20 cellular contexts compared by ENCODE assay signal in genomic region chr15:95829062-95829461, GRCh38.
A peak's percentile ranks its signal among the peaks of the same experiment; 100 is the strongest.
DNase-seq lines count a peak whose midpoint lies in the region; ATAC-seq and TF ChIP-seq lines count a peak whose summit lies in the region.
"Had no signal": no experiment of that assay in that cellular context is flagged by ENCODE, and none has a peak within 500 bp of the region (broad histone marks: within the 10 kb centered on the region; RNA-seq: fewer than 3 reads in every experiment).

No MANE protein-coding gene starts in this region.

- no peak overlapping the region for H2AFZ ChIP-seq in mammary epithelial cell (ENCODE audit: low read depth, low read length)

- H3K4me1 ChIP-seq in mammary epithelial cell (ENCODE audit: insufficient read depth, low read length) = no peaks in the 10 kb centered on the region

- H4K20me1 ChIP-seq in mammary epithelial cell (ENCODE audit: insufficient read depth, low read length) = no peaks in the 10 kb centered on the region

- intact Hi-C loops in mammary epithelial cell (cut with micrococcal nuclease) = no loop called here

- H3K79me2 ChIP-seq in mammary epithelial cell (ENCODE audit: insufficient read depth, low read length) = no peaks in the 10 kb centered on the region

- CTCF ChIA-PET in mammary epithelial cell (lab: Charles Lee; ENCODE audit: low non-redundant PET) = no interaction called here

- H3K9me3 ChIP-seq in mammary epithelial cell (replicated peaks; ENCODE audit: insufficient read depth, low read length) = no peaks in the 10 kb centered on the region
- H3K9me3 ChIP-seq: SJCRH30 had no signal

- in situ Hi-C loops in mammary epithelial cell (cut with MboI; ENCODE audit: low sequenced_read_pairs in 2 of 2) = no loop called here

- no peaks in the 10 kb centered on the region for H3K36me3 ChIP-seq in mammary epithelial cell (ENCODE audit: insufficient read depth, low read length)
- H3K36me3 ChIP-seq: SJCRH30 had no signal

- no peak for TF ChIP-seq POLR2A in NB4 (IDR thresholded peaks at IDR 0.05; ENCODE audit: extremely low read depth, insufficient read length)

- dilution Hi-C loops in mammary epithelial cell (cut with HindIII; ENCODE audit: low sequenced_read_pairs) = no loop called here

- H3K4me2 ChIP-seq in mammary epithelial cell (ENCODE audit: insufficient read depth, low read depth, low read length) = no peak overlapping the region

- BruUV-seq in mammary epithelial cell (replicated peaks; lab: Mats Ljungman, UMichigan) = no TSS peak

- ATAC-seq in HG02678 (IDR thresholded peaks at IDR 0.05; ENCODE audit: unreplicated experiment) (no peak), esophagus mucosa (no peak)
- ATAC-seq: PC-3, T-helper 17 cell had no signal

- 86% methylated on average over 5 of the region's 5 CpGs for WGBS in mammary epithelial cell (ENCODE audit: low coverage, missing lambda C conversion rate)

- H3K27ac ChIP-seq in mammary epithelial cell (ENCODE audit: insufficient read depth, low read depth, low read length) = no peak overlapping the region
- H3K27ac ChIP-seq: SJCRH30 had no signal

- TF ChIP-seq CTCF in NB4 (IDR thresholded peaks at IDR 0.05; ENCODE audit: low read depth, low read length) (no peak), mammary epithelial cell (conservative IDR thresholded peaks at IDR 0.05 in 1 of 2, IDR thresholded peaks at IDR 0.05 in 1 of 2; ENCODE audit: extremely low read depth in 1 of 2, insufficient read depth in 1 of 2, low read depth in 1 of 2, low read length in 2 of 2) (no peak)

- no peak overlapping the region for H3K9ac ChIP-seq in mammary epithelial cell (ENCODE audit: insufficient read depth, low read length)

- H3K27me3 ChIP-seq in mammary epithelial cell (ENCODE audit: insufficient read depth, low read length) = peaks cover 3% of the 10 kb centered on the region
- H3K27me3 ChIP-seq: SJCRH30 had no signal

- DNase-seq in NCI-H82 (lab: John Stamatoyannopoulos, UW) = peak; percentile 44
- DNase-seq in NCI-H82 treated with DMSO at 0.1 percent for 48 hours (lab: John Stamatoyannopoulos, UW; ENCODE audit: unreplicated experiment) = no peak
- peak; percentile 17 for DNase-seq in NB4 (ENCODE audit: low read depth)
- DNase-seq in cerebellar cortex (ENCODE audit: low spot score) = peak; percentile 67
- DNase-seq in islet precursor cell = no peak
- DNase-seq in mammary epithelial cell = no peak
- DNase-seq: 8988T; CD4-positive, alpha-beta memory T cell; DMS79 treated with DMSO at 0.1 percent for 48 hours; HCEC 1CT; NCI-H1048; NCI-H1436 treated with DMSO at 0.1 percent for 48 hours; NCI-H2081; NCI-H226; NCI-H524 treated with DMSO at 0.1 percent for 48 hours; PC-3; SJCRH30; T-helper 17 cell had no signal

- no peak overlapping the region for H3K4me3 ChIP-seq in NB4 (ENCODE audit: low read depth, low read length)
- no peak overlapping the region for H3K4me3 ChIP-seq in mammary epithelial cell (replicated peaks in 1 of 3; ENCODE audit: insufficient read depth in 1 of 3, low read depth in 2 of 3, low read length in 3 of 3)
- H3K4me3 ChIP-seq: SJCRH30 had no signal

Comparison
In these comparisons a context has a peak if more than half of its experiments do, and no peak if none do; other contexts are left out.
1. DNase-seq: peak in NCI-H82 (single experiment), NB4 (single experiment) and cerebellar cortex (single experiment); none in NCI-H82 treated with DMSO at 0.1 percent for 48 hours (single experiment), islet precursor cell (single experiment) and mammary epithelial cell (single experiment).